Comparison of ENCODE assay signal across 1 cellular context in the genomic region with DNA sequence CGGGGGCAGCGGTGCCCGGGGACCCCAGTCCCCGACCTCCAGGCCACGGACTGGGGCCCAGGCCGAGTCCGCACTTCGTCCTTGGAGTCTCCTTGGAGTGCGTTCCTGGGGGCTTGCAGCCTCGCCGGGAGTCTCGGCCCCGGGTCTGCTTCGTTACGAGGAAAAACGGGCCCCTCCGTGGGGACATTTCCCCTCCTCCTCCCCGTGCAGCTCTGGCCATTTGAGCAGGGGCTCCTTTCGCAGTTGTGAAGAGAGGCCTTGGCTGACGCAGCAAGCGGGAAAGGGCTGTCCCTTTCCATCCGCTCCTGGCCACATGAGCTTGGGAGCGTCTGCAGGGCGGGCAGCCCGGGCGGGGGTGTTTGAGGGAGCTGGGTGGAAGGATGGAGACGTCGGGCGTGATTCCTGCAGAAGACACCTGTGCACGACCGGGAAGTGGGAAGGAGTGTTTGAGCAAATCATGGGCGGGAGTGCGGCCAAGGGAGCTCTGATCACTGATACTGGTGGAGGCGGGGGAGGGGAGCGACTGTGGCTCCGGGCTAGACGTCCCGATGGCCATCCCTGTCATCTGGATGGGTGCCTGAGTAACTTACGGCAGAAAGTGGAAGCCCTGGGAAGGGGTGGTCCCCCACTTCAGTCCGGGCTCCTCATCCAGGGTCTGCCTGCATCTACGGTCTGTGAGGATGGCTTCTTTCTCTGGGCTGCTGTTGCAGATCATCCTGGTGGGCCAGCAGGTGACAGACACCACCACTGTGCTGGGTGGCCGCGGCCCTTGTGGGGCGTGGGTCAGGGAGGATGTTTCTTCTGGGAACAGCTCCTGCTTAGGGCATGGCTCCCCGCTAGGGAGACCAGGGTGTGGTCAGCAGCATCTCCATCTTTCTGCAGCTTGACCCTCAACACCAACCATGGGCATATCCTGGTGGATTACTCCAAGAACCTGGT.
TF ChIP-seq lines count a peak whose summit lies in the region.

No MANE protein-coding gene starts in this region.

TF ChIP-seq in Ishikawa, 13 proteins besides CTCF, POLR2A, EP300 and RAD21 (continued from another document):
- TF ChIP-seq, protein P1, sequence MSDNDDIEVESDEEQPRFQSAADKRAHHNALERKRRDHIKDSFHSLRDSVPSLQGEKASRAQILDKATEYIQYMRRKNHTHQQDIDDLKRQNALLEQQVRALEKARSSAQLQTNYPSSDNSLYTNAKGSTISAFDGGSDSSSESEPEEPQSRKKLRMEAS (IDR thresholded peaks at IDR 0.05), result peak; percentile 37; the same call in 1 of the 2 replicates
- no peak for TF ChIP-seq TCF12 (IDR thresholded peaks at IDR 0.05; ENCODE audit: low read depth)
- no peak; the same call in 1 of the 2 replicates for TF ChIP-seq TAF1 (IDR thresholded peaks at IDR 0.05; ENCODE audit: low read depth)
- TF ChIP-seq ZBTB7A (IDR thresholded peaks at IDR 0.05; ENCODE audit: low read depth), result no peak
- no peak for TF ChIP-seq CREB1 (IDR thresholded peaks at IDR 0.05; ENCODE audit: low read depth)
